8 cellular contexts compared by ENCODE assay signal in the genomic region with DNA sequence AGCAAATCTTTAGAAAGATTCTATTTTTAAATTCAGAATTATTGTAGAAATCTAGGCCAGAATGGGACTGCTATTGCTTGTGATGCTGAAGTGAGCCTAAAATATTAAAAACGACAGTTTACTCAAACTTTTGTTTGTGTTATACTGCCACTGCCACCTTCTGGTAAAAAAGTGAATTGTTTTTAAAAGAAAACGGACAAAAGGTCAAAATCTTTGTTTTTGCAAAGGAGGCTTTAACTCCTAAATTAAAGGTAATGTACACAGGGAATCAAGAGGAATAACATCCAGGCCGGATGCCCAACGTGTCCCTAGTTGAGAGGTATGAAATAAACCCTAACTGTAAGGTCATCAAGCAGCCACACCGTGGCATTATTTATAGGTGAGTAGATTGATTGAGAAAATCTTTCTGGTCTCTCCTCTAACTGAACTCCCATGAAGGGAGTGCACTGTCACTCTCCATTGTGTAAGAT.
DNase-seq lines count a peak whose midpoint lies in the region; ATAC-seq and TF ChIP-seq lines count a peak whose summit lies in the region.

No MANE protein-coding gene starts in this region.

- H4K20me1 ChIP-seq in OCI-LY1 (ENCODE audit: insufficient read depth, low read length), result no peaks in the 10 kb centered on the region

- no peak overlapping the region for H3K4me2 ChIP-seq in OCI-LY1 (ENCODE audit: low read length)

- no peaks in the 10 kb centered on the region for H3F3A ChIP-seq in OCI-LY1 (ENCODE audit: insufficient read depth, low read length)

- no peak overlapping the region for H3K9ac ChIP-seq in OCI-LY1 (ENCODE audit: low read length)

- no peak overlapping the region for H3K27ac Mint-ChIP-seq in activated naive CD8-positive, alpha-beta T cell treated with anti-CD3 and anti-CD28 coated beads, Interleukin-2, amount 50 U/mL, for 24 hours

- WGBS in testis, 2 donors, result 20 to 21% methylated on average over 5 of the region's 5 CpGs

- H3K36me3 ChIP-seq in OCI-LY1 (ENCODE audit: insufficient read depth, low read length) (no peaks in the 10 kb centered on the region), testis (ENCODE audit: low read depth, missing control alignments) (no peaks in the 10 kb centered on the region)

- no peak overlapping the region for H3K4me3 Mint-ChIP-seq in activated naive CD8-positive, alpha-beta T cell treated with anti-CD3 and anti-CD28 coated beads, Interleukin-2, amount 50 U/mL, for 24 hours

- H3K27me3 ChIP-seq in OCI-LY1 (ENCODE audit: insufficient read depth, low read length) (no peaks in the 10 kb centered on the region), testis (no peaks in the 10 kb centered on the region)

- peak; percentile 59 for TF ChIP-seq CTCF in OCI-LY1 (IDR thresholded peaks at IDR 0.05; ENCODE audit: low read length)
- TF ChIP-seq CTCF in testis (IDR thresholded peaks at IDR 0.05), result peak; percentile 26 to 75 (median 40)

- no peak overlapping the region for H3K27ac ChIP-seq in OCI-LY1 (ENCODE audit: low read depth, low read length, poor library complexity, severe bottlenecking)
- no peak overlapping the region for H3K27ac ChIP-seq in testis

- H3K4me3 ChIP-seq in OCI-LY1 (ENCODE audit: low read depth, low read length, poor library complexity, severe bottlenecking) (no peak overlapping the region), testis (no peak overlapping the region)

- DNase-seq in NCI-H345 (lab: John Stamatoyannopoulos, UW) (peak; percentile 31), NCI-H345 treated with DMSO at 0.1 percent for 48 hours (lab: John Stamatoyannopoulos, UW; ENCODE audit: unreplicated experiment) (no peak), fibroblast of peridontal ligament (ENCODE audit: extremely low read depth) (peak; percentile 57), testis (no peak), NCI-H510A treated with DMSO at 0.1 percent for 48 hours (lab: John Stamatoyannopoulos, UW) (no peak)
- DNase-seq in activated naive CD8-positive, alpha-beta T cell treated with anti-CD3 and anti-CD28 coated beads, Interleukin-2, amount 50 U/mL, for 24 hours, result no peak

- no peak for ATAC-seq in HG03469 (IDR thresholded peaks at IDR 0.05; ENCODE audit: unreplicated experiment)
- ATAC-seq in activated naive CD8-positive, alpha-beta T cell treated with anti-CD3 and anti-CD28 coated beads, Interleukin-2, amount 50 U/mL, for 24 hours, result no peak

- peaks cover 6% of the 10 kb centered on the region for H3K27me3 Mint-ChIP-seq in activated naive CD8-positive, alpha-beta T cell treated with anti-CD3 and anti-CD28 coated beads, Interleukin-2, amount 50 U/mL, for 24 hours

- no peaks in the 10 kb centered on the region for H3K4me1 Mint-ChIP-seq in activated naive CD8-positive, alpha-beta T cell treated with anti-CD3 and anti-CD28 coated beads, Interleukin-2, amount 50 U/mL, for 24 hours

- H3K79me2 ChIP-seq in OCI-LY1 (ENCODE audit: insufficient read depth, low read length), result no peaks in the 10 kb centered on the region

- H3K4me1 ChIP-seq in OCI-LY1 (ENCODE audit: insufficient read depth, low read length, severe bottlenecking) (no peaks in the 10 kb centered on the region), testis (no peaks in the 10 kb centered on the region)

- no peaks in the 10 kb centered on the region for H3K9me3 Mint-ChIP-seq in activated naive CD8-positive, alpha-beta T cell treated with anti-CD3 and anti-CD28 coated beads, Interleukin-2, amount 50 U/mL, for 24 hours

- H3K9me3 ChIP-seq in OCI-LY1 (ENCODE audit: low read length) (no peaks in the 10 kb centered on the region), testis (no peaks in the 10 kb centered on the region)

- intact Hi-C loops in testis (cut with DNase I; ENCODE audit: low total_unique reads), result no loop called here

- H3K36me3 Mint-ChIP-seq in activated naive CD8-positive, alpha-beta T cell treated with anti-CD3 and anti-CD28 coated beads, Interleukin-2, amount 50 U/mL, for 24 hours (ENCODE audit: low read depth), result no peaks in the 10 kb centered on the region

- no peak overlapping the region for H2AFZ ChIP-seq in OCI-LY1 (ENCODE audit: low read length)

- no peak for TF ChIP-seq POLR2A in testis (IDR thresholded peaks at IDR 0.05)

- no peaks in the 10 kb centered on the region for H3K9me2 ChIP-seq in OCI-LY1 (ENCODE audit: low read depth, low read length)

Comparison
In these comparisons a context has a peak if more than half of its experiments do, and no peak if none do; other contexts are left out.
1. DNase-seq: peak in NCI-H345 (single experiment) and fibroblast of peridontal ligament (single experiment); none in NCI-H345 treated with DMSO at 0.1 percent for 48 hours (single experiment), testis (single experiment), NCI-H510A treated with DMSO at 0.1 percent for 48 hours (single experiment) and activated naive CD8-positive, alpha-beta T cell treated with anti-CD3 and anti-CD28 coated beads, Interleukin-2, amount 50 U/mL, for 24 hours (single experiment).